ENCODE assay signal across 9 cellular contexts in the genomic region with DNA sequence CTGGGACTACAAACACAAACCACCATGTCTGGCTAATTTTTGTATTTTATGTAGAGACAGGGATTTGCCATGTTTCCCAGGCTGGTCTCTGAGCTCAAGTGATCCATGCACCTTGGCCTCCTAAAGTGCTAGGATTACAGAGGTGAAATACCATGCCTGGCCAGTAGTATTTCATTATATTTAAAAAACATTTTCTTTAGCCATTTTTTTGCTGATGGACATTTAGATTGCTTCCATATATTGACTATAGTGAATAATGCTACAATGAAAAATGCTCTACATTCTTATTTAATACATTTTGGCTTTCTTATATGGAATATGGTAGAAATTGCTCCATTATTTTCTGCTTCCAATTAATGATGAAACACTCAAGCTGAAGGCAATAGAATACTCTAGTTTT.
"Had no signal": no experiment of that assay in that cellular context is flagged by ENCODE, and none has a peak within 500 bp of the region (broad histone marks: within the 10 kb centered on the region; RNA-seq: fewer than 3 reads in every experiment).

No MANE protein-coding gene starts in this region.

- H3K36me3 Mint-ChIP-seq: IgD-negative memory B cell had no signal

- DNase-seq: GOT3, H7, HCEC 1CT, HFFc6, KBM-7 had no signal

- H3K9ac ChIP-seq: KMS-11 had no signal

- H3K9me3 Mint-ChIP-seq: IgD-negative memory B cell had no signal

- H3K27me3 Mint-ChIP-seq: IgD-negative memory B cell had no signal

- H3K27ac Mint-ChIP-seq: HFFc6, IgD-negative memory B cell had no signal

- H3K4me2 ChIP-seq: KMS-11 had no signal

- ATAC-seq: HepG2 had no signal

- H3K4me3 Mint-ChIP-seq: HFFc6, IgD-negative memory B cell had no signal

- H3K27ac ChIP-seq: HL-60, KMS-11 had no signal

- H3K4me1 Mint-ChIP-seq: IgD-negative memory B cell had no signal
